In the genomic region with DNA sequence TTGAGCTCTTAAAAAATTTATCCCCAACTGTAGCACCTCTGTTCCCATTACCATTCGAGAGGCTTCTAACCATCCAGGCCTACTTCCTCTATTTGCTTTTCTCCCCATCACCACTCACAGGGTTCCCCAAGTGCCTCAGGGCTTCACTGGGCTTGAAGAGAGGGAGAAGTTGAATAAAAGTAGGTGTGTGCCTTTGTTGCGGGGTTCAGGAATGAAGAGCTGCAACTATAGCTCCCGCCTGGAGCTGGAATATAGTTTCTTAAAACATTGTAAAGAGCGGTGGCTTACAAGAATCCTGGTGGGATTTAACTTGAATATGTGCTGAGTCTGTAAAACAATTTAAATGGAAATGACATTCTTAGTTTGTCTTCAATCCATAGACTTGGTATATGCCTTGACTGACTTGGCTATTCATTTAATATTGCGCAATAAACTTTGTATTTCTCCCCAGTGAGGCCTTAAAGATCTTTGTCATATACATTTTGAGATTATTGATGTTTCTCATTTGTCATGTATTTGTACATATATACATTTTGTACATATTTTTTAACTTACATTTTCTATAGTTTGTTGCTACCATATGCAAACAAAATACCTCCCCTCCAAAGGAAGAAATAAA, we compare ENCODE assay signal across 24 cellular contexts. TPM values are rescaled to one million over a fixed set of nuclear protein-coding genes. Genes with fewer than 3 reads are reported as not detected.
"Had no signal": no experiment of that assay in that cellular context is flagged by ENCODE, and none has a peak within 500 bp of the region (broad histone marks: within the 10 kb centered on the region; RNA-seq: fewer than 3 reads in every experiment).

No MANE protein-coding gene starts in this region.

- H3K27ac ChIP-seq: brain microvascular endothelial cell, coronary artery, left lung, right atrium auricular region, tibial nerve had no signal

- H3K27me3 ChIP-seq: brain microvascular endothelial cell, esophagus muscularis mucosa, right atrium auricular region had no signal

- H3K36me3 ChIP-seq: brain microvascular endothelial cell, esophagus muscularis mucosa, left lung, right atrium auricular region, tibial nerve had no signal

- H3K27ac Mint-ChIP-seq: nephron progenitor cell had no signal

- H3K9me3 ChIP-seq: esophagus muscularis mucosa, left lung, right atrium auricular region, tibial nerve had no signal

- H3K9me3 Mint-ChIP-seq: nephron progenitor cell had no signal

- H3K4me1 Mint-ChIP-seq: nephron progenitor cell had no signal

- DNase-seq: activated CD4-positive, CD25-positive, alpha-beta regulatory T cell treated with anti-CD3 and anti-CD28 coated beads, Interleukin-2, amount 50 U/mL, for 72 hours; activated CD8-positive, alpha-beta memory T cell treated with anti-CD3 and anti-CD28 coated beads for 24 hours; activated CD8-positive, alpha-beta memory T cell treated with anti-CD3 and anti-CD28 coated beads, Interleukin-2, amount 50 U/mL, for 48 hours; activated effector memory CD4-positive, alpha-beta T cell treated with Interleukin-2 at 50 U/mL for 16 hours; activated naive CD4-positive, alpha-beta T cell treated with anti-CD3 and anti-CD28 coated beads, Interleukin-2, amount 50 U/mL, for 16 hours; activated T-cell treated with anti-CD3 and anti-CD28 coated beads, Interleukin-2, amount 50 U/mL, for 48 hours; aorta; brain microvascular endothelial cell; hippocampal formation; left lung; nephron progenitor cell; occipital lobe; posterior cingulate gyrus; stimulated activated naive CD8-positive, alpha-beta T cell treated with anti-CD3 and anti-CD28 coated beads, Interleukin-15, Interleukin-2, amounts not matched to agents 100 U/mL and 50 U/mL, for 24 hours; substantia nigra; T1000 had no signal

- FAIRE-seq: endometrium, islet of Langerhans, urothelium cell line had no signal

- H3K4me3 ChIP-seq: coronary artery, esophagus muscularis mucosa, left lung, right atrium auricular region, tibial nerve had no signal

- H3K4me3 Mint-ChIP-seq: nephron progenitor cell had no signal

- H3K4me1 ChIP-seq: left lung, tibial nerve had no signal

- ATAC-seq: left lung; stimulated activated naive CD8-positive, alpha-beta T cell treated with anti-CD3 and anti-CD28 coated beads, Interleukin-15, Interleukin-2, amounts not matched to agents 100 U/mL and 50 U/mL, for 24 hours had no signal

RNA-seq across cellular contexts. Expression of a gene that starts 7.2 kb away (rescaled TPM):
- total RNA-seq: T-helper 1 cell treated with Interleukin-12 subunit alpha and Interleukin-12 subunit beta and Interleukin-4 antibody, amounts not matched to agents 30 ng/mL and 1 ng/mL, for 36 hours had no signal
